1 cellular context compared by ENCODE assay signal in genomic region chr19:10653732-10654609, GRCh38.
TF ChIP-seq lines count a peak whose summit lies in the region.

Gene ILF3, plus strand, starts transcription at chr19:10654346. Its CDS starts 16,260 bp downstream, at chr19:10670606.

TF ChIP-seq in HepG2, 621 proteins besides CTCF, POLR2A, EP300 and RAD21 (continued from another document and continues in another):
- TF ChIP-seq USF2 (IDR thresholded peaks at IDR 0.05; ENCODE audit: low read depth, low read length) = peak; percentile 100
- peak; percentile 99 for TF ChIP-seq USF2 (CRISPR knock-in tag; IDR thresholded peaks at IDR 0.05; ENCODE audit: borderline replicate concordance)
- TF ChIP-seq HMGA1 (CRISPR knock-in tag; conservative IDR thresholded peaks at IDR 0.05) = no peak
- TF ChIP-seq HMG20B (CRISPR knock-in tag; conservative IDR thresholded peaks at IDR 0.05) = no peak; the same call in none of the 2 replicates
- TF ChIP-seq NFYB (CRISPR knock-in tag; IDR thresholded peaks at IDR 0.05) = peak; percentile 88
- TF ChIP-seq ZNF335 (CRISPR knock-in tag; IDR thresholded peaks at IDR 0.05) = 0 out of 2 replicates have a peak, but pooled peaks have one; percentile 83
- TF ChIP-seq FOXA1 (IDR thresholded peaks at IDR 0.05) = no peak
- peak; percentile 54 for TF ChIP-seq FOXA1 (CRISPR knock-in tag; IDR thresholded peaks at IDR 0.05)
- 0 out of 2 replicates have a peak, but pooled peaks have one; percentile 8 for TF ChIP-seq ELF4 (CRISPR knock-in tag; IDR thresholded peaks at IDR 0.05; ENCODE audit: borderline replicate concordance)
- TF ChIP-seq SATB2 (CRISPR knock-in tag; IDR thresholded peaks at IDR 0.05) = no peak
- TF ChIP-seq ZNF552 (CRISPR knock-in tag; IDR thresholded peaks at IDR 0.05; ENCODE audit: borderline replicate concordance) = peak; percentile 78; the same call in 1 of the 2 replicates
- TF ChIP-seq ZNF75D (CRISPR knock-in tag; IDR thresholded peaks at IDR 0.05; ENCODE audit: borderline replicate concordance) = no peak
- TF ChIP-seq ZNF556 (CRISPR knock-in tag; IDR thresholded peaks at IDR 0.05; ENCODE audit: borderline replicate concordance) = no peak
- TF ChIP-seq XBP1 (CRISPR knock-in tag; IDR thresholded peaks at IDR 0.05) = no peak
- TF ChIP-seq MNT (IDR thresholded peaks at IDR 0.05) = peak; percentile 97
- TF ChIP-seq, protein P1, sequence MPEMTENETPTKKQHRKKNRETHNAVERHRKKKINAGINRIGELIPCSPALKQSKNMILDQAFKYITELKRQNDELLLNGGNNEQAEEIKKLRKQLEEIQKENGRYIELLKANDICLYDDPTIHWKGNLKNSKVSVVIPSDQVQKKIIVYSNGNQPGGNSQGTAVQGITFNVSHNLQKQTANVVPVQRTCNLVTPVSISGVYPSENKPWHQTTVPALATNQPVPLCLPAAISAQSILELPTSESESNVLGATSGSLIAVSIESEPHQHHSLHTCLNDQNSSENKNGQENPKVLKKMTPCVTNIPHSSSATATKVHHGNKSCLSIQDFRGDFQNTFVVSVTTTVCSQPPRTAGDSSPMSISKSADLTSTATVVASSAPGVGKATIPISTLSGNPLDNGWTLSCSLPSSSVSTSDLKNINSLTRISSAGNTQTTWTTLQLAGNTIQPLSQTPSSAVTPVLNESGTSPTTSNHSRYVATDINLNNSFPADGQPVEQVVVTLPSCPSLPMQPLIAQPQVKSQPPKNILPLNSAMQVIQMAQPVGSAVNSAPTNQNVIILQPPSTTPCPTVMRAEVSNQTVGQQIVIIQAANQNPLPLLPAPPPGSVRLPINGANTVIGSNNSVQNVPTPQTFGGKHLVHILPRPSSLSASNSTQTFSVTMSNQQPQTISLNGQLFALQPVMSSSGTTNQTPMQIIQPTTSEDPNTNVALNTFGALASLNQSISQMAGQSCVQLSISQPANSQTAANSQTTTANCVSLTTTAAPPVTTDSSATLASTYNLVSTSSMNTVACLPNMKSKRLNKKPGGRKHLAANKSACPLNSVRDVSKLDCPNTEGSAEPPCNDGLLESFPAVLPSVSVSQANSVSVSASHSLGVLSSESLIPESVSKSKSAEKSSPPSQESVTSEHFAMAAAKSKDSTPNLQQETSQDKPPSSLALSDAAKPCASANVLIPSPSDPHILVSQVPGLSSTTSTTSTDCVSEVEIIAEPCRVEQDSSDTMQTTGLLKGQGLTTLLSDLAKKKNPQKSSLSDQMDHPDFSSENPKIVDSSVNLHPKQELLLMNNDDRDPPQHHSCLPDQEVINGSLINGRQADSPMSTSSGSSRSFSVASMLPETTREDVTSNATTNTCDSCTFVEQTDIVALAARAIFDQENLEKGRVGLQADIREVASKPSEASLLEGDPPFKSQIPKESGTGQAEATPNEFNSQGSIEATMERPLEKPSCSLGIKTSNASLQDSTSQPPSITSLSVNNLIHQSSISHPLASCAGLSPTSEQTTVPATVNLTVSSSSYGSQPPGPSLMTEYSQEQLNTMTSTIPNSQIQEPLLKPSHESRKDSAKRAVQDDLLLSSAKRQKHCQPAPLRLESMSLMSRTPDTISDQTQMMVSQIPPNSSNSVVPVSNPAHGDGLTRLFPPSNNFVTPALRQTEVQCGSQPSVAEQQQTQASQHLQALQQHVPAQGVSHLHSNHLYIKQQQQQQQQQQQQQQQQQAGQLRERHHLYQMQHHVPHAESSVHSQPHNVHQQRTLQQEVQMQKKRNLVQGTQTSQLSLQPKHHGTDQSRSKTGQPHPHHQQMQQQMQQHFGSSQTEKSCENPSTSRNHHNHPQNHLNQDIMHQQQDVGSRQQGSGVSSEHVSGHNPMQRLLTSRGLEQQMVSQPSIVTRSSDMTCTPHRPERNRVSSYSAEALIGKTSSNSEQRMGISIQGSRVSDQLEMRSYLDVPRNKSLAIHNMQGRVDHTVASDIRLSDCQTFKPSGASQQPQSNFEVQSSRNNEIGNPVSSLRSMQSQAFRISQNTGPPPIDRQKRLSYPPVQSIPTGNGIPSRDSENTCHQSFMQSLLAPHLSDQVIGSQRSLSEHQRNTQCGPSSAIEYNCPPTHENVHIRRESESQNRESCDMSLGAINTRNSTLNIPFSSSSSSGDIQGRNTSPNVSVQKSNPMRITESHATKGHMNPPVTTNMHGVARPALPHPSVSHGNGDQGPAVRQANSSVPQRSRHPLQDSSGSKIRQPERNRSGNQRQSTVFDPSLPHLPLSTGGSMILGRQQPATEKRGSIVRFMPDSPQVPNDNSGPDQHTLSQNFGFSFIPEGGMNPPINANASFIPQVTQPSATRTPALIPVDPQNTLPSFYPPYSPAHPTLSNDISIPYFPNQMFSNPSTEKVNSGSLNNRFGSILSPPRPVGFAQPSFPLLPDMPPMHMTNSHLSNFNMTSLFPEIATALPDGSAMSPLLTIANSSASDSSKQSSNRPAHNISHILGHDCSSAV (CRISPR knock-in tag; IDR thresholded peaks at IDR 0.05; ENCODE audit: borderline replicate concordance) = 0 out of 2 replicates have a peak, but pooled peaks have one; percentile 37
- TF ChIP-seq GABPA (IDR thresholded peaks at IDR 0.05; ENCODE audit: low read depth, low read length) = no peak
- peak; percentile 84 for TF ChIP-seq GABPA (CRISPR knock-in tag; IDR thresholded peaks at IDR 0.05; ENCODE audit: low read depth)
- TF ChIP-seq ZBTB38 (CRISPR knock-in tag; IDR thresholded peaks at IDR 0.05) = peak; percentile 88
- no peak for TF ChIP-seq NPAS2 (CRISPR knock-in tag; IDR thresholded peaks at IDR 0.05; ENCODE audit: borderline replicate concordance)
- TF ChIP-seq, protein P2, sequence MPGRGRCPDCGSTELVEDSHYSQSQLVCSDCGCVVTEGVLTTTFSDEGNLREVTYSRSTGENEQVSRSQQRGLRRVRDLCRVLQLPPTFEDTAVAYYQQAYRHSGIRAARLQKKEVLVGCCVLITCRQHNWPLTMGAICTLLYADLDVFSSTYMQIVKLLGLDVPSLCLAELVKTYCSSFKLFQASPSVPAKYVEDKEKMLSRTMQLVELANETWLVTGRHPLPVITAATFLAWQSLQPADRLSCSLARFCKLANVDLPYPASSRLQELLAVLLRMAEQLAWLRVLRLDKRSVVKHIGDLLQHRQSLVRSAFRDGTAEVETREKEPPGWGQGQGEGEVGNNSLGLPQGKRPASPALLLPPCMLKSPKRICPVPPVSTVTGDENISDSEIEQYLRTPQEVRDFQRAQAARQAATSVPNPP (CRISPR knock-in tag; IDR thresholded peaks at IDR 0.05) = 0 out of 2 replicates have a peak, but pooled peaks have one; percentile 35
- TF ChIP-seq MAFG (CRISPR knock-in tag; IDR thresholded peaks at IDR 0.05) = no peak
- TF ChIP-seq, protein P3, sequence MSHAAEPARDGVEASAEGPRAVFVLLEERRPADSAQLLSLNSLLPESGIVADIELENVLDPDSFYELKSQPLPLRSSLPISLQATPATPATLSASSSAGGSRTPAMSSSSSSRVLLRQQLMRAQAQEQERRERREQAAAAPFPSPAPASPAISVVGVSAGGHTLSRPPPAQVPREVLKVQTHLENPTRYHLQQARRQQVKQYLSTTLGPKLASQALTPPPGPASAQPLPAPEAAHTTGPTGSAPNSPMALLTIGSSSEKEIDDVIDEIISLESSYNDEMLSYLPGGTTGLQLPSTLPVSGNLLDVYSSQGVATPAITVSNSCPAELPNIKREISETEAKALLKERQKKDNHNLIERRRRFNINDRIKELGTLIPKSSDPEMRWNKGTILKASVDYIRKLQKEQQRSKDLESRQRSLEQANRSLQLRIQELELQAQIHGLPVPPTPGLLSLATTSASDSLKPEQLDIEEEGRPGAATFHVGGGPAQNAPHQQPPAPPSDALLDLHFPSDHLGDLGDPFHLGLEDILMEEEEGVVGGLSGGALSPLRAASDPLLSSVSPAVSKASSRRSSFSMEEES (CRISPR knock-in tag; IDR thresholded peaks at IDR 0.05) = peak; percentile 100
- TF ChIP-seq NFKB2 (CRISPR knock-in tag; IDR thresholded peaks at IDR 0.05; ENCODE audit: borderline replicate concordance) = peak; percentile 59; the same call in 1 of the 2 replicates
- peak; percentile 98 for TF ChIP-seq TBX2 (CRISPR knock-in tag; IDR thresholded peaks at IDR 0.05; ENCODE audit: borderline replicate concordance)
- peak; percentile 77; the same call in 1 of the 2 replicates for TF ChIP-seq ZNF713 (CRISPR knock-in tag; IDR thresholded peaks at IDR 0.05)
- 0 out of 2 replicates have a peak, but pooled peaks have one; percentile 61 for TF ChIP-seq HOXA5 (CRISPR knock-in tag; IDR thresholded peaks at IDR 0.05)
- TF ChIP-seq, protein P4, sequence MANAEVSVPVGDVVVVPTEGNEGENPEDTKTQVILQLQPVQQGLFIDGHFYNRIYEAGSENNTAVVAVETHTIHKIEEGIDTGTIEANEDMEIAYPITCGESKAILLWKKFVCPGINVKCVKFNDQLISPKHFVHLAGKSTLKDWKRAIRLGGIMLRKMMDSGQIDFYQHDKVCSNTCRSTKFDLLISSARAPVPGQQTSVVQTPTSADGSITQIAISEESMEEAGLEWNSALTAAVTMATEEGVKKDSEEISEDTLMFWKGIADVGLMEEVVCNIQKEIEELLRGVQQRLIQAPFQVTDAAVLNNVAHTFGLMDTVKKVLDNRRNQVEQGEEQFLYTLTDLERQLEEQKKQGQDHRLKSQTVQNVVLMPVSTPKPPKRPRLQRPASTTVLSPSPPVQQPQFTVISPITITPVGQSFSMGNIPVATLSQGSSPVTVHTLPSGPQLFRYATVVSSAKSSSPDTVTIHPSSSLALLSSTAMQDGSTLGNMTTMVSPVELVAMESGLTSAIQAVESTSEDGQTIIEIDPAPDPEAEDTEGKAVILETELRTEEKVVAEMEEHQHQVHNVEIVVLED (CRISPR knock-in tag; IDR thresholded peaks at IDR 0.05; ENCODE audit: borderline replicate concordance) = peak; percentile 99
- TF ChIP-seq NFIC (IDR thresholded peaks at IDR 0.05; ENCODE audit: low read length) = peak; percentile 81
- peak; percentile 81; the same call in 1 of the 2 replicates for TF ChIP-seq RNF2 (conservative IDR thresholded peaks at IDR 0.05; ENCODE audit: low read depth)
- TF ChIP-seq ZNF747 (CRISPR knock-in tag; IDR thresholded peaks at IDR 0.05; ENCODE audit: borderline replicate concordance) = peak; percentile 77; the same call in 1 of the 2 replicates
- peak; percentile 24; the same call in 1 of the 2 replicates for TF ChIP-seq JUN (CRISPR knock-in tag; IDR thresholded peaks at IDR 0.05)
- TF ChIP-seq CC2D1A (CRISPR knock-in tag; IDR thresholded peaks at IDR 0.05) = no peak
- peak; percentile 91 for TF ChIP-seq ATF1 (CRISPR knock-in tag; IDR thresholded peaks at IDR 0.05)
- TF ChIP-seq CAMTA2 (CRISPR knock-in tag; IDR thresholded peaks at IDR 0.05; ENCODE audit: borderline replicate concordance) = peak; percentile 70
- TF ChIP-seq HNRNPLL (IDR thresholded peaks at IDR 0.05; ENCODE audit: low read depth, low read length, poor library complexity, severe bottlenecking) = peak; percentile 94
- peak; percentile 94 for TF ChIP-seq ARNT2 (CRISPR knock-in tag; IDR thresholded peaks at IDR 0.05; ENCODE audit: low read depth)
- peak; percentile 95 for TF ChIP-seq LCORL (IDR thresholded peaks at IDR 0.05)
- peak; percentile 84 for TF ChIP-seq LCORL (CRISPR knock-in tag; IDR thresholded peaks at IDR 0.05)
- TF ChIP-seq ZNF557 (CRISPR knock-in tag; IDR thresholded peaks at IDR 0.05) = peak; percentile 85
- no peak for TF ChIP-seq ZNF777 (CRISPR knock-in tag; IDR thresholded peaks at IDR 0.05)
- peak; percentile 93 for TF ChIP-seq SALL1 (CRISPR knock-in tag; IDR thresholded peaks at IDR 0.05)
- no peak for TF ChIP-seq ZNF660 (CRISPR knock-in tag; IDR thresholded peaks at IDR 0.05; ENCODE audit: borderline replicate concordance, low read depth)
- TF ChIP-seq, protein P5, sequence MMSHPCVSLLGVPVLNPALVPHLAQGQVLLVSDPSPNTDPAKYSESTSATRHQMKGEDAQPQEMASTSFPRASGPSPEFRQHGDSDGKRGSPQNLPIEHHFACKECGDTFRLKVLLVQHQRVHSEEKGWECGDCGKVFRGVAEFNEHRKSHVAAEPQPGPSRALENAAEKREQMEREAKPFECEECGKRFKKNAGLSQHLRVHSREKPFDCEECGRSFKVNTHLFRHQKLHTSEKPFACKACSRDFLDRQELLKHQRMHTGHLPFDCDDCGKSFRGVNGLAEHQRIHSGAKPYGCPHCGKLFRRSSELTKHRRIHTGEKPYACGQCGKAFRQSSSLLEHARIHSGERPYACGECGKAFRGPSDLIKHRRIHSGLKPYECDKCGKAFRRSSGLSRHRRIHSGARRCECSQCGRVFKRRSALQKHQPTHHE (CRISPR knock-in tag; IDR thresholded peaks at IDR 0.05; ENCODE audit: borderline replicate concordance) = peak; percentile 92; the same call in 1 of the 2 replicates
